In genomic region chr13:104773775-104774174, GRCh38 we compare ENCODE assay signal across 8 cellular contexts.
DNase-seq lines count a peak whose midpoint lies in the region; ATAC-seq, FAIRE-seq and TF ChIP-seq lines count a peak whose summit lies in the region.

No MANE protein-coding gene starts in this region.

- H3K27me3 ChIP-seq in CD8-positive, alpha-beta T cell (ENCODE audit: insufficient read depth, low read length) = no peaks in the 10 kb centered on the region
- no peaks in the 10 kb centered on the region for H3K27me3 ChIP-seq in hepatocyte
- no peaks in the 10 kb centered on the region for H3K27me3 ChIP-seq in HAP-1 (ENCODE audit: low read depth)

- no peak overlapping the region for H3K4me3 Mint-ChIP-seq in CD8-positive, alpha-beta T cell

- H3K79me2 ChIP-seq in hepatocyte = no peaks in the 10 kb centered on the region

- no peak overlapping the region for H3K4me2 ChIP-seq in hepatocyte

- CTCF ChIA-PET in CD8-positive, alpha-beta T cell (lab: Charles Lee) = interaction anchor here (0.7 to 1.4 kb wide), 7 partner anchors 11 to 429 kb away, joined by 3 to 6 read pairs (median 3); no protein-coding TSS in a partner anchor

- no peak for ATAC-seq in CD8-positive, alpha-beta T cell

- no peaks in the 10 kb centered on the region for H3K36me3 ChIP-seq in CD8-positive, alpha-beta T cell (ENCODE audit: insufficient read depth, low read length)
- no peaks in the 10 kb centered on the region for H3K36me3 ChIP-seq in hepatocyte (replicated peaks; ENCODE audit: insufficient read depth, low read depth)
- H3K36me3 ChIP-seq in HAP-1 (replicated peaks) = no peaks in the 10 kb centered on the region

- no peak overlapping the region for H2AFZ ChIP-seq in hepatocyte

- no peak overlapping the region for H3K4me3 ChIP-seq in CD8-positive, alpha-beta T cell (ENCODE audit: low read depth, low read length)
- H3K4me3 ChIP-seq in hepatocyte (no peak overlapping the region), HAP-1 (no peak overlapping the region)

- TF ChIP-seq CTCF in CD8-positive, alpha-beta T cell (IDR thresholded peaks at IDR 0.05) = peak; percentile 56
- TF ChIP-seq CTCF in GM20000 (IDR thresholded peaks at IDR 0.05; ENCODE audit: extremely low read depth, missing control alignments) (peak; percentile 18), LNCAP (IDR thresholded peaks at IDR 0.05) (peak; percentile 48; the same call in 1 of the 2 replicates), hepatocyte (IDR thresholded peaks at IDR 0.05; ENCODE audit: poor library complexity) (peak; percentile 55)

- H3K4me1 ChIP-seq in CD8-positive, alpha-beta T cell (ENCODE audit: insufficient read depth, low read length) = peaks cover 11% of the 10 kb centered on the region
- H3K4me1 ChIP-seq in hepatocyte (ENCODE audit: insufficient read depth) = no peaks in the 10 kb centered on the region
- no peaks in the 10 kb centered on the region for H3K4me1 ChIP-seq in HAP-1

- H3K36me3 Mint-ChIP-seq in CD8-positive, alpha-beta T cell = no peaks in the 10 kb centered on the region

- 63% methylated on average over 2 of the region's 2 CpGs for WGBS in hepatocyte (ENCODE audit: low lambda C conversion rate, missing lambda C conversion rate)

- no peaks in the 10 kb centered on the region for H3K9me2 ChIP-seq in hepatocyte (replicated peaks; ENCODE audit: insufficient read depth)

- intact Hi-C loops in CD8-positive, alpha-beta T cell (cut with DNase I, micrococcal nuclease) = loop anchor here (2.0 to 10.0 kb wide), 4 partner anchors 429 to 1764 kb away; partner anchors contain the start of gene EFNB2 (in 1 of the 2)

- no peaks in the 10 kb centered on the region for H4K20me1 ChIP-seq in hepatocyte (ENCODE audit: insufficient read depth, poor library complexity, severe bottlenecking)

- in situ Hi-C loops in HAP-1 (cut with MboI; ENCODE audit: low sequenced_read_pairs) = no loop called here

- no peak for FAIRE-seq in urothelium cell line (lab: Jason Lieb, UNC)

- DNase-seq in CD8-positive, alpha-beta T cell = no peak
- peak; percentile 15 for DNase-seq in GM20000 (ENCODE audit: low spot score)
- DNase-seq in SKM-1 (lab: John Stamatoyannopoulos, UW; ENCODE audit: unreplicated experiment) = peak; percentile 47
- DNase-seq in hepatocyte (ENCODE audit: low spot score) = peak; percentile 69
- DNase-seq in urothelium cell line (ENCODE audit: low spot score) = peak; percentile 14
- no peak for DNase-seq in hepatic stellate cell (ENCODE audit: low spot score)
- DNase-seq in HAP-1 (ENCODE audit: low spot score in 2 of 2) = no peak

- no peaks in the 10 kb centered on the region for H3K27me3 Mint-ChIP-seq in CD8-positive, alpha-beta T cell (ENCODE audit: low read depth)

- no peaks in the 10 kb centered on the region for H3K9me3 ChIP-seq in CD8-positive, alpha-beta T cell (ENCODE audit: low read length)
- H3K9me3 ChIP-seq in hepatocyte (ENCODE audit: low read depth) (no peaks in the 10 kb centered on the region), HAP-1 (no peaks in the 10 kb centered on the region)

- no peak overlapping the region for H3K27ac ChIP-seq in CD8-positive, alpha-beta T cell (ENCODE audit: low read depth, low read length)
- H3K27ac ChIP-seq in hepatocyte = no peak overlapping the region

- no peaks in the 10 kb centered on the region for H3K9me3 Mint-ChIP-seq in CD8-positive, alpha-beta T cell

- H3K4me1 Mint-ChIP-seq in CD8-positive, alpha-beta T cell (ENCODE audit: low read depth) = peaks cover 14% of the 10 kb centered on the region

- H3K27ac Mint-ChIP-seq in CD8-positive, alpha-beta T cell = no peak overlapping the region

- POLR2A ChIA-PET in CD8-positive, alpha-beta T cell (lab: Charles Lee) = no interaction called here

Comparison
In these comparisons a context has a peak if more than half of its experiments do, and no peak if none do; other contexts are left out.
1. DNase-seq: peak in GM20000 (single experiment), SKM-1 (single experiment), hepatocyte (single experiment) and urothelium cell line (single experiment); none in CD8-positive, alpha-beta T cell (0 of 7), hepatic stellate cell (single experiment) and HAP-1 (0 of 2).
2. Peak in every context shown above with its lines, with median percentiles within 50 percentile points of each other: CTCF ChIP-seq.